In the genomic region with DNA sequence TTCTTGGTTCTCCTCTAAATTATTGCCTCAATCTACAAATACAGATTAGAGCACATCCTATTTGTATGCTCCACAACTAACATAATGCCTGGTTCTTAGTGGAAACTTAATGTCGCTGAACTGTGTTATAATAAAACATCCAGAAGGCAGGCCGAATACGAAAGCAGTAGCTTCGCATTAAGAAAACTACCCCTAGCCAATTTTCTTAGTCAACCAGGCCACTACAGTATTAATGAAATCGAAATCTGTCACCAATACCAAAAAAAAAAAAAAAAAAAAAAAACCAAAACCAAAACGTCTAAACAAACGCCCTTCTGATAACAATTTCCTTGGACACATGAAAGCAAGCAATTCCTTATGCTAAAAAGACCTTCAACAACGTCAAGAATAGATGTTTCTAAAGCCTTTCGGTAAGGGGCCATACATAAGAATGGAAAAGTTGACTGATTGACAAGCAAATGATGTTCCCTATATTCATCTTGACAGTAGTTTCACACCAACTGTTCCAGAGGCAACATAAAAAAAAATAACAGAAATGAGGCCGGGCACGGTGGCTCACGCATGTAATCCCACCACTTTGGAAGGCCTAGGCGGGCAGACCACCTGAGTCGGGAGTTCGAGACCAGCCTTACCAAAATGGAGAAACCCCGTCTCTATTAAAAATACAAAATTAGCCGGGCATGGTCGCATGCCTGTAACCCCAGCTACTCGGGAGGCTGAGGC, we compare ENCODE assay signal across 1 cellular context.
TF ChIP-seq lines count a peak whose summit lies in the region.

No MANE protein-coding gene starts in this region.

TF ChIP-seq in GM23338, 12 proteins besides CTCF, POLR2A, EP300 and RAD21 (continued from another document):
- TF ChIP-seq, protein P1, sequence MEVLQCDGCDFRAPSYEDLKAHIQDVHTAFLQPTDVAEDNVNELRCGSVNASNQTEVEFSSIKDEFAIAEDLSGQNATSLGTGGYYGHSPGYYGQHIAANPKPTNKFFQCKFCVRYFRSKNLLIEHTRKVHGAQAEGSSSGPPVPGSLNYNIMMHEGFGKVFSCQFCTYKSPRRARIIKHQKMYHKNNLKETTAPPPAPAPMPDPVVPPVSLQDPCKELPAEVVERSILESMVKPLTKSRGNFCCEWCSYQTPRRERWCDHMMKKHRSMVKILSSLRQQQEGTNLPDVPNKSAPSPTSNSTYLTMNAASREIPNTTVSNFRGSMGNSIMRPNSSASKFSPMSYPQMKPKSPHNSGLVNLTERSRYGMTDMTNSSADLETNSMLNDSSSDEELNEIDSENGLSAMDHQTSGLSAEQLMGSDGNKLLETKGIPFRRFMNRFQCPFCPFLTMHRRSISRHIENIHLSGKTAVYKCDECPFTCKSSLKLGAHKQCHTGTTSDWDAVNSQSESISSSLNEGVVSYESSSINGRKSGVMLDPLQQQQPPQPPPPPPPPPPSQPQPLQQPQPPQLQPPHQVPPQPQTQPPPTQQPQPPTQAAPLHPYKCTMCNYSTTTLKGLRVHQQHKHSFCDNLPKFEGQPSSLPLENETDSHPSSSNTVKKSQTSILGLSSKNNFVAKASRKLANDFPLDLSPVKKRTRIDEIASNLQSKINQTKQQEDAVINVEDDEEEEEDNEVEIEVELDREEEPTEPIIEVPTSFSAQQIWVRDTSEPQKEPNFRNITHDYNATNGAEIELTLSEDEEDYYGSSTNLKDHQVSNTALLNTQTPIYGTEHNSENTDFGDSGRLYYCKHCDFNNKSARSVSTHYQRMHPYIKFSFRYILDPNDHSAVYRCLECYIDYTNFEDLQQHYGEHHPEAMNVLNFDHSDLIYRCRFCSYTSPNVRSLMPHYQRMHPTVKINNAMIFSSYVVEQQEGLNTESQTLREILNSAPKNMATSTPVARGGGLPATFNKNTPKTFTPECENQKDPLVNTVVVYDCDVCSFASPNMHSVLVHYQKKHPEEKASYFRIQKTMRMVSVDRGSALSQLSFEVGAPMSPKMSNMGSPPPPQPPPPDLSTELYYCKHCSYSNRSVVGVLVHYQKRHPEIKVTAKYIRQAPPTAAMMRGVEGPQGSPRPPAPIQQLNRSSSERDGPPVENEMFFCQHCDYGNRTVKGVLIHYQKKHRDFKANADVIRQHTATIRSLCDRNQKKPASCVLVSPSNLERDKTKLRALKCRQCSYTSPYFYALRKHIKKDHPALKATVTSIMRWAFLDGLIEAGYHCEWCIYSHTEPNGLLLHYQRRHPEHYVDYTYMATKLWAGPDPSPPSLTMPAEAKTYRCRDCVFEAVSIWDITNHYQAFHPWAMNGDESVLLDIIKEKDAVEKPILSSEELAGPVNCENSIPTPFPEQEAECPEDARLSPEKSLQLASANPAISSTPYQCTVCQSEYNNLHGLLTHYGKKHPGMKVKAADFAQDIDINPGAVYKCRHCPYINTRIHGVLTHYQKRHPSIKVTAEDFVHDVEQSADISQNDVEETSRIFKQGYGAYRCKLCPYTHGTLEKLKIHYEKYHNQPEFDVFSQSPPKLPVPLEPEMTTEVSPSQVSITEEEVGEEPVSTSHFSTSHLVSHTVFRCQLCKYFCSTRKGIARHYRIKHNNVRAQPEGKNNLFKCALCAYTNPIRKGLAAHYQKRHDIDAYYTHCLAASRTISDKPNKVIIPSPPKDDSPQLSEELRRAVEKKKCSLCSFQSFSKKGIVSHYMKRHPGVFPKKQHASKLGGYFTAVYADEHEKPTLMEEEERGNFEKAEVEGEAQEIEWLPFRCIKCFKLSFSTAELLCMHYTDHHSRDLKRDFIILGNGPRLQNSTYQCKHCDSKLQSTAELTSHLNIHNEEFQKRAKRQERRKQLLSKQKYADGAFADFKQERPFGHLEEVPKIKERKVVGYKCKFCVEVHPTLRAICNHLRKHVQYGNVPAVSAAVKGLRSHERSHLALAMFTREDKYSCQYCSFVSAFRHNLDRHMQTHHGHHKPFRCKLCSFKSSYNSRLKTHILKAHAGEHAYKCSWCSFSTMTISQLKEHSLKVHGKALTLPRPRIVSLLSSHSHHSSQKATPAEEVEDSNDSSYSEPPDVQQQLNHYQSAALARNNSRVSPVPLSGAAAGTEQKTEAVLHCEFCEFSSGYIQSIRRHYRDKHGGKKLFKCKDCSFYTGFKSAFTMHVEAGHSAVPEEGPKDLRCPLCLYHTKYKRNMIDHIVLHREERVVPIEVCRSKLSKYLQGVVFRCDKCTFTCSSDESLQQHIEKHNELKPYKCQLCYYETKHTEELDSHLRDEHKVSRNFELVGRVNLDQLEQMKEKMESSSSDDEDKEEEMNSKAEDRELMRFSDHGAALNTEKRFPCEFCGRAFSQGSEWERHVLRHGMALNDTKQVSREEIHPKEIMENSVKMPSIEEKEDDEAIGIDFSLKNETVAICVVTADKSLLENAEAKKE (CRISPR knock-in tag; IDR thresholded peaks at IDR 0.05): no peak
- TF ChIP-seq STAT1 (IDR thresholded peaks at IDR 0.05; ENCODE audit: unreplicated experiment) (no peak), EZH2phosphoT487 (IDR thresholded peaks at IDR 0.05; ENCODE audit: unreplicated experiment) (no peak), EZH2 (IDR thresholded peaks at IDR 0.05; ENCODE audit: low read depth, unreplicated experiment) (no peak), JUNB (IDR thresholded peaks at IDR 0.05; ENCODE audit: unreplicated experiment) (no peak), ZNF331 (CRISPR knock-in tag; IDR thresholded peaks at IDR 0.05; ENCODE audit: low read depth) (no peak), POLR2AphosphoS5 (IDR thresholded peaks at IDR 0.05; ENCODE audit: low read depth) (no peak), NANOG (IDR thresholded peaks at IDR 0.05; ENCODE audit: borderline replicate concordance) (no peak)
- TF ChIP-seq, protein P2, sequence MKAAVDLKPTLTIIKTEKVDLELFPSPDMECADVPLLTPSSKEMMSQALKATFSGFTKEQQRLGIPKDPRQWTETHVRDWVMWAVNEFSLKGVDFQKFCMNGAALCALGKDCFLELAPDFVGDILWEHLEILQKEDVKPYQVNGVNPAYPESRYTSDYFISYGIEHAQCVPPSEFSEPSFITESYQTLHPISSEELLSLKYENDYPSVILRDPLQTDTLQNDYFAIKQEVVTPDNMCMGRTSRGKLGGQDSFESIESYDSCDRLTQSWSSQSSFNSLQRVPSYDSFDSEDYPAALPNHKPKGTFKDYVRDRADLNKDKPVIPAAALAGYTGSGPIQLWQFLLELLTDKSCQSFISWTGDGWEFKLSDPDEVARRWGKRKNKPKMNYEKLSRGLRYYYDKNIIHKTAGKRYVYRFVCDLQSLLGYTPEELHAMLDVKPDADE (IDR thresholded peaks at IDR 0.05): no peak
